In the genomic region with DNA sequence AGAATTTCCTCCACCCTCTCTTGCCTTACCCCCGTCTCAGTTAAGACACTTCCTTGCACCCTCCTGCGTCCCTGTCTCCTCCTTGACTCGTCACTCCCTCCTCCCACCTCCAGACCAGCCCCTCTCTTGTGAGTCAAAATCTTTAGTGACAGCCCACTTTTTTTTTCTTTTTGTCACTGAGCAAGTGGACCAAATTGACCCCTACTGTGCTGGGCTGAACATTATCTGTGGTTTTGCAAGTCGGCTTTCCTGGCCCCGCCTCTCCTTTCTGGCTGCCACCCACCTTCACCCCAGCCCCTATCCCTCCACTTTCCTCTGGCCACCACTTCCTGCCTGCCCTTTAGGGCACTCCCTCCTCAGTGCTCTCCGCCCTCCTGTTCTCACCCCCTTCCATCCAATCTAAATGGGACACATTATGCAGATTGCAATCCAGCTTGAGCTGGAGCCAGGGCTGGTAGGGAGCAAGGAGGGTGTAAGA, we compare ENCODE assay signal across 15 cellular contexts. TPM values are rescaled to one million over a fixed set of nuclear protein-coding genes. Genes with fewer than 3 reads are reported as not detected.
A peak's percentile ranks its signal among the peaks of the same experiment; 100 is the strongest.
DNase-seq lines count a peak whose midpoint lies in the region; ATAC-seq and TF ChIP-seq lines count a peak whose summit lies in the region.
"Had no signal": no experiment of that assay in that cellular context is flagged by ENCODE, and none has a peak within 500 bp of the region (broad histone marks: within the 10 kb centered on the region; RNA-seq: fewer than 3 reads in every experiment).

A gene (minus strand): TSS at position 47 of the 478 bp plus-strand sequence. CDS start 246 bp downstream, outside the sequence.

- no peaks in the 10 kb centered on the region for H3K9me3 Mint-ChIP-seq in nephron
- H3K9me3 Mint-ChIP-seq in T-cell = no peaks in the 10 kb centered on the region
- no peaks in the 10 kb centered on the region for H3K9me3 Mint-ChIP-seq in activated naive CD4-positive, alpha-beta T cell treated with anti-CD3 and anti-CD28 coated beads for 36 hours
- H3K9me3 Mint-ChIP-seq: activated T-cell treated with anti-CD3 and anti-CD28 coated beads, Interleukin-2, amount 50 U/mL, for 72 hours had no signal

- H3K36me3 ChIP-seq in cardiac muscle cell = no peaks in the 10 kb centered on the region
- H3K36me3 ChIP-seq: SJSA1 had no signal

- CTCF ChIA-PET in T-cell (lab: Charles Lee) = no interaction called here
- CTCF ChIA-PET in activated naive CD4-positive, alpha-beta T cell treated with anti-CD3 and anti-CD28 coated beads for 36 hours (lab: Charles Lee) = no interaction called here

- TF ChIP-seq POLR2A in NB4 (IDR thresholded peaks at IDR 0.05; ENCODE audit: extremely low read depth, insufficient read length) = no peak

- H3K27me3 Mint-ChIP-seq in nephron (ENCODE audit: low read depth) (peaks cover 30% of the 10 kb centered on the region), T-cell (peaks cover 57 to 74% of the 10 kb centered on the region in 2 donors)
- H3K27me3 Mint-ChIP-seq in activated naive CD4-positive, alpha-beta T cell treated with anti-CD3 and anti-CD28 coated beads for 36 hours (ENCODE audit: low read depth) = peaks cover 48% of the 10 kb centered on the region

- H3K27ac Mint-ChIP-seq in nephron (peak within 1 kb of the TSS in 1 of 3 experiments; percentile 63), T-cell (no peak within 1 kb of the TSS)
- no peak within 1 kb of the TSS for H3K27ac Mint-ChIP-seq in activated naive CD4-positive, alpha-beta T cell treated with anti-CD3 and anti-CD28 coated beads for 36 hours
- H3K27ac Mint-ChIP-seq: activated T-cell treated with anti-CD3 and anti-CD28 coated beads, Interleukin-2, amount 50 U/mL, for 72 hours had no signal

- H3K27ac ChIP-seq in cardiac muscle cell = peak within 1 kb of the TSS; percentile 24
- H3K27ac ChIP-seq: SJSA1 had no signal

- no peak for TF ChIP-seq CTCF in NB4 (IDR thresholded peaks at IDR 0.05; ENCODE audit: low read depth, low read length)
- no peak for TF ChIP-seq CTCF in cardiac muscle cell (IDR thresholded peaks at IDR 0.05; ENCODE audit: low read depth, low read length)
- no peak for TF ChIP-seq CTCF in nephron (IDR thresholded peaks at IDR 0.05; ENCODE audit: unreplicated experiment in 3 of 3)

- ATAC-seq in T-cell (replicated peaks in 1 of 4) (no peak), GM21737 (IDR thresholded peaks at IDR 0.05; ENCODE audit: unreplicated experiment) (no peak), GM18870 (IDR thresholded peaks at IDR 0.05; ENCODE audit: unreplicated experiment) (no peak)
- ATAC-seq: activated T-cell treated with anti-CD3 and anti-CD28 coated beads, Interleukin-2, amount 50 U/mL, for 72 hours had no signal

- no peaks in the 10 kb centered on the region for H3K9me3 ChIP-seq in cardiac muscle cell (ENCODE audit: low read depth)
- H3K9me3 ChIP-seq: SJSA1 had no signal

- no peak within 1 kb of the TSS for H3K4me3 ChIP-seq in NB4 (ENCODE audit: low read depth, low read length)
- peak within 1 kb of the TSS; percentile 21 for H3K4me3 ChIP-seq in cardiac muscle cell
- H3K4me3 ChIP-seq: SJSA1 had no signal

- peaks cover 61% of the 10 kb centered on the region for H3K4me1 ChIP-seq in cardiac muscle cell (ENCODE audit: low read depth)
- H3K4me1 ChIP-seq: SJSA1 had no signal

- POLR2A ChIA-PET in T-cell (lab: Charles Lee) = no interaction called here

- H3K4me3 Mint-ChIP-seq in nephron (peak within 1 kb of the TSS; percentile 10 to 80 (median 66)), T-cell (no peak within 1 kb of the TSS)
- H3K4me3 Mint-ChIP-seq in activated naive CD4-positive, alpha-beta T cell treated with anti-CD3 and anti-CD28 coated beads for 36 hours = no peak within 1 kb of the TSS
- H3K4me3 Mint-ChIP-seq: activated T-cell treated with anti-CD3 and anti-CD28 coated beads, Interleukin-2, amount 50 U/mL, for 72 hours had no signal

- H3K36me3 Mint-ChIP-seq in nephron (ENCODE audit: low read depth) (no peaks in the 10 kb centered on the region), T-cell (no peaks in the 10 kb centered on the region)
- H3K36me3 Mint-ChIP-seq in activated naive CD4-positive, alpha-beta T cell treated with anti-CD3 and anti-CD28 coated beads for 36 hours (ENCODE audit: low read depth) = no peaks in the 10 kb centered on the region

- no peaks in the 10 kb centered on the region for H3K27me3 ChIP-seq in cardiac muscle cell

- H3K4me1 Mint-ChIP-seq in nephron (peaks cover 75% of the 10 kb centered on the region), T-cell (peaks cover 2 to 14% (median 2%) of the 10 kb centered on the region in 3 donors)
- peaks cover 4% of the 10 kb centered on the region for H3K4me1 Mint-ChIP-seq in activated naive CD4-positive, alpha-beta T cell treated with anti-CD3 and anti-CD28 coated beads for 36 hours (ENCODE audit: low read depth)

- intact Hi-C loops in activated naive CD4-positive, alpha-beta T cell treated with anti-CD3 and anti-CD28 coated beads for 36 hours (cut with micrococcal nuclease) = no loop called here

- peak; percentile 32 for DNase-seq in DMS 273 (lab: John Stamatoyannopoulos, UW; ENCODE audit: unreplicated experiment)
- DNase-seq in NB4 (ENCODE audit: low read depth) = peak; percentile 74
- peak; percentile 35 to 52 for DNase-seq in cardiac muscle cell (ENCODE audit: low read depth in 1 of 2, low spot score in 1 of 2)
- no peak for DNase-seq in T-cell
- no peak for DNase-seq in activated naive CD4-positive, alpha-beta T cell treated with anti-CD3 and anti-CD28 coated beads for 36 hours
- DNase-seq: activated CD4-positive, alpha-beta T cell treated with anti-CD3 and anti-CD28 coated beads for 1 hour; activated T-cell treated with anti-CD3 and anti-CD28 coated beads, Interleukin-2, amount 50 U/mL, for 72 hours; GF-D8; NCI-H1694; NCI-H82 had no signal

RNA-seq across cellular contexts. Expression of the gene that starts here (rescaled TPM):
- total RNA-seq in cardiac muscle cell (9.8 and 16.0 TPM in 2 replicates), T-cell (not detected)
- 7.2 and 13.6 TPM in 2 replicates for polyA plus RNA-seq in cardiac muscle cell
- total RNA-seq in activated naive CD4-positive, alpha-beta T cell treated with anti-CD3 and anti-CD28 coated beads for 36 hours = not detected
- total RNA-seq: activated T-cell treated with anti-CD3 and anti-CD28 coated beads, Interleukin-2, amount 50 U/mL, for 72 hours; pulmonary artery endothelial cell; SJSA1 had no signal

Comparison
In these comparisons a context has a peak if more than half of its experiments do, and no peak if none do; other contexts are left out.
1. RNA of the gene that starts here (total RNA-seq): 9.8 to 16.0 TPM in cardiac muscle cell; not detected in T-cell and not detected in activated naive CD4-positive, alpha-beta T cell treated with anti-CD3 and anti-CD28 coated beads for 36 hours; every median in the first group is over 10 times any median in the second.
2. DNase-seq: peak in DMS 273 (single experiment), NB4 (single experiment) and cardiac muscle cell (2 of 2); none in T-cell (0 of 34) and activated naive CD4-positive, alpha-beta T cell treated with anti-CD3 and anti-CD28 coated beads for 36 hours (single experiment).
3. H3K4me3 Mint-ChIP-seq: peak in nephron (3 of 3); none in T-cell (0 of 3) and activated naive CD4-positive, alpha-beta T cell treated with anti-CD3 and anti-CD28 coated beads for 36 hours (single experiment).